In the genomic region with DNA sequence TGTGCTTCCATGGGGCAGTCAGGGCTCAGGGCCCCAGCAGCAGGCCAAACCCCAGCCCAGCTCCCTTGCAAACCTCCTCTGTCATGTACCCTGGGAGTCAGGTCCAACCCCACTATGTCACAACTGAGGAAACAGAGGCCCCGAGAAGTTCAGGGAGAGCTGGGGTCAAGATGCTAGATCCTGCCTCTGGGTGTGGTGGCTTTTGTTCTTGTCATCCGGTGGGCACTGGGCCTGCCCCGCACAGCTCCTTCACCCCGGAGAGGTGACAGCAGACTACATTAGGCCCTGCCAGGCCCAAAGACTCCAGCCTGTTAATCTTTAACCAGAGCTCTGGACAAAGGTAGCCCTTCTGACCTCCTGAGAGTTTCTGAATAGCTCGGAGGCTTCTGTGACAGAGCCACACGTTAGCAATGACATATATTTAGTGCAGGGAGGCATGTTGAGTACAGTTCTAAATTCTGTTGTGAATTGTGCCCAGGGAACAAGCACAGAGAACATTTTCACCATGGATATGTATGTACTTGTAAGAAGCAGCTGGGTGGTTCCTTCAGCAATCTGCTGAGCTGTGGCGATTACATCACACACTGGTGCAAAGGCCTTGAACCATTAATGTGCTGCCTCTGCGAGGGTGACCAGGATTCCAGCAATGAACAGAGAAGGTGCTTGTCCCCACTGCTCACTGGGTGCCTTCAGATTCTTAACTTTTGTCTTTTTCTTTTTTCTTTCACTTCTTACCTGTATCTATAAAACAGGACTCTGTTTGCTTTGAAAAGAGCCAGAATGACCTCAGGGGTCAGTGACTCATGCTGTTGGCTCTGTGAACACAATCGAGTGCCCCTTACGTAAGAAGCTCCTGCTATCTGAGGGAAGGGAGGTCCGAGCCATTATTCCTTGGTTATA, we compare ENCODE assay signal across 8 cellular contexts.
A peak's percentile ranks its signal among the peaks of the same experiment; 100 is the strongest.
DNase-seq lines count a peak whose midpoint lies in the region; TF ChIP-seq lines count a peak whose summit lies in the region.

No MANE protein-coding gene starts in this region.

- H3K4me3 ChIP-seq in epithelial cell of esophagus (ENCODE audit: low read length), result no peak overlapping the region
- H3K4me3 ChIP-seq in neutrophil (ENCODE audit: low read depth in 1 of 2, low read length in 1 of 2), result no peak overlapping the region

- peaks cover 11 to 13% of the 10 kb centered on the region in 2 experiments for H3K4me1 ChIP-seq in neutrophil (ENCODE audit: control insufficient read depth in 1 of 2, insufficient read depth in 1 of 2, low read depth in 1 of 2, low read length in 1 of 2)

- H3K27me3 ChIP-seq in neutrophil, result no peaks in the 10 kb centered on the region

- H3K36me3 ChIP-seq in neutrophil, result no peaks in the 10 kb centered on the region

- H3K9me3 ChIP-seq in neutrophil, result no peaks in the 10 kb centered on the region

- no peak for TF ChIP-seq CTCF in epithelial cell of esophagus (IDR thresholded peaks at IDR 0.05; ENCODE audit: insufficient read depth, low read depth, low read length, missing control alignments)
- no peak for TF ChIP-seq CTCF in neutrophil (IDR thresholded peaks at IDR 0.05)

- DNase-seq in SIG-M5 treated with dmso at 0.1 percent for 504 hours (lab: John Stamatoyannopoulos, UW; ENCODE audit: unreplicated experiment), result peak; percentile 82
- no peak for DNase-seq in SIG-M5 (lab: John Stamatoyannopoulos, UW)
- peak; percentile 85 for DNase-seq in NCI-H460 (ENCODE audit: extremely low read depth, low read depth)
- peak; percentile 63 for DNase-seq in epithelial cell of esophagus (ENCODE audit: low read depth)
- DNase-seq in COLO829 (ENCODE audit: low spot score), result no peak
- no peak for DNase-seq in NCI-H510A treated with DMSO at 0.1 percent for 48 hours (lab: John Stamatoyannopoulos, UW)
- DNase-seq in NCI-H1417 (lab: John Stamatoyannopoulos, UW), result no peak

- H3K27ac ChIP-seq in neutrophil, result peak overlapping the region; percentile 30

Comparison
In these comparisons a context has a peak if more than half of its experiments do, and no peak if none do; other contexts are left out.
1. DNase-seq: peak in SIG-M5 treated with dmso at 0.1 percent for 504 hours (single experiment), NCI-H460 (single experiment) and epithelial cell of esophagus (single experiment); none in SIG-M5 (single experiment), COLO829 (single experiment), NCI-H510A treated with DMSO at 0.1 percent for 48 hours (single experiment) and NCI-H1417 (0 of 3).